ENCODE assay signal across 19 cellular contexts in the genomic region with DNA sequence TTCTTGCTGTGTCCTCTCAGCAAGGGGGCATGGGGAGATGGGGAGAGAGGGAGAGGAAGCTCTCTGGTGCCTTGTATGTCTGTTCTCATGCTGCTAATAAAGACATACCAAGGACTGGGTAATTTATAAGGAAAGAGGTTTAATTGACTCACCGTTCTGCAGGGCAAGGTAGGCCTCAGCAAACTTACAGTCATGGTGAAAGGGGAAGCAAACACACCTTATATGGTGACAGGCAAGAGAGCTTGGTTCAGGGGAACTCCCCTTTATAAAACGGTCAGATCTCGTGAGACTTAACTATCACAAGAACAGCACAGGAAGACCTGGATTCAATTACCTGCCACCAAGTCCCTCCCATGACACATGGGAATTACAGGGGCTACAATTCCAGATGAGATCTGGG.
DNase-seq lines count a peak whose midpoint lies in the region; ATAC-seq lines count a peak whose summit lies in the region.
"Had no signal": no experiment of that assay in that cellular context is flagged by ENCODE, and none has a peak within 500 bp of the region (broad histone marks: within the 10 kb centered on the region; RNA-seq: fewer than 3 reads in every experiment).

No MANE protein-coding gene starts in this region.

- intact Hi-C loops in activated naive CD4-positive, alpha-beta T cell treated with anti-CD3 and anti-CD28 coated beads for 36 hours (cut with micrococcal nuclease): no loop called here

- no peak overlapping the region for H3K4me3 Mint-ChIP-seq in activated naive CD4-positive, alpha-beta T cell treated with anti-CD3 and anti-CD28 coated beads for 36 hours
- no peak overlapping the region for H3K4me3 Mint-ChIP-seq in stimulated activated naive B cell treated with anti-CD40 and anti-IgM and Interleukin-4, amounts not matched to agents 10 μg/mL and 1 μg/mL and 100 μg/mL, for 72 hours
- H3K4me3 Mint-ChIP-seq: B cell, CD14-positive monocyte had no signal

- no peaks in the 10 kb centered on the region for H3K36me3 Mint-ChIP-seq in activated naive CD4-positive, alpha-beta T cell treated with anti-CD3 and anti-CD28 coated beads, Interleukin-2, amount 50 U/mL, for 72 hours
- no peaks in the 10 kb centered on the region for H3K36me3 Mint-ChIP-seq in activated naive CD4-positive, alpha-beta T cell treated with anti-CD3 and anti-CD28 coated beads for 36 hours (ENCODE audit: low read depth)
- H3K36me3 Mint-ChIP-seq in stimulated activated naive B cell treated with anti-CD40 and anti-IgM and Interleukin-4, amounts not matched to agents 10 μg/mL and 1 μg/mL and 100 μg/mL, for 72 hours: no peaks in the 10 kb centered on the region
- H3K36me3 Mint-ChIP-seq: CD14-positive monocyte had no signal

- CTCF ChIA-PET in activated naive CD4-positive, alpha-beta T cell treated with anti-CD3 and anti-CD28 coated beads for 36 hours (lab: Charles Lee): no interaction called here

- H3K9me3 Mint-ChIP-seq in activated naive CD4-positive, alpha-beta T cell treated with anti-CD3 and anti-CD28 coated beads, Interleukin-2, amount 50 U/mL, for 72 hours: peaks cover 0 to 7% of the 10 kb centered on the region in 2 donors
- no peaks in the 10 kb centered on the region for H3K9me3 Mint-ChIP-seq in activated naive CD4-positive, alpha-beta T cell treated with anti-CD3 and anti-CD28 coated beads for 36 hours
- H3K9me3 Mint-ChIP-seq in stimulated activated naive B cell treated with anti-CD40 and anti-IgM and Interleukin-4, amounts not matched to agents 10 μg/mL and 1 μg/mL and 100 μg/mL, for 72 hours: peaks cover 3 to 7% of the 10 kb centered on the region in 2 donors

- in situ Hi-C loops in G401 (cut with HindIII; ENCODE audit: low sequenced_read_pairs): no loop called here

- DNase-seq in activated naive CD4-positive, alpha-beta T cell treated with anti-CD3 and anti-CD28 coated beads, Interleukin-2, amount 50 U/mL, for 72 hours (ENCODE audit: low spot score in 2 of 2): no peak
- DNase-seq in activated naive CD4-positive, alpha-beta T cell treated with anti-CD3 and anti-CD28 coated beads for 36 hours: no peak
- DNase-seq in NCI-H69 (lab: John Stamatoyannopoulos, UW): peak; percentile 0
- no peak for DNase-seq in stimulated activated naive B cell treated with anti-CD40 and anti-IgM and Interleukin-4, amounts not matched to agents 10 μg/mL and 1 μg/mL and 100 μg/mL, for 72 hours
- DNase-seq in HuH-7.5 (ENCODE audit: low spot score): no peak
- no peak for DNase-seq in SHP77 treated with DMSO at 0.1 percent for 48 hours (lab: John Stamatoyannopoulos, UW)
- no peak for DNase-seq in G401 (ENCODE audit: low spot score)
- DNase-seq: GDM1, Kasumi-1, MG63, NCI-H1436, NCI-H2029, NCI-H345, NCI-H524, Peyer's patch had no signal

- H3K4me1 Mint-ChIP-seq in activated naive CD4-positive, alpha-beta T cell treated with anti-CD3 and anti-CD28 coated beads for 36 hours (ENCODE audit: low read depth): peaks cover 3% of the 10 kb centered on the region
- H3K4me1 Mint-ChIP-seq in stimulated activated naive B cell treated with anti-CD40 and anti-IgM and Interleukin-4, amounts not matched to agents 10 μg/mL and 1 μg/mL and 100 μg/mL, for 72 hours: no peaks in the 10 kb centered on the region
- H3K4me1 Mint-ChIP-seq: B cell, CD14-positive monocyte had no signal

- peak; percentile 63 to 70 for ATAC-seq in activated naive CD4-positive, alpha-beta T cell treated with anti-CD3 and anti-CD28 coated beads, Interleukin-2, amount 50 U/mL, for 72 hours
- peak; percentile 66 for ATAC-seq in GM19351 (IDR thresholded peaks at IDR 0.05; ENCODE audit: unreplicated experiment)
- ATAC-seq in stimulated activated naive B cell treated with anti-CD40 and anti-IgM and Interleukin-4, amounts not matched to agents 10 μg/mL and 1 μg/mL and 100 μg/mL, for 72 hours (replicated peaks): peak; percentile 46 to 69
- ATAC-seq: A549 had no signal

- no peaks in the 10 kb centered on the region for H3K27me3 Mint-ChIP-seq in activated naive CD4-positive, alpha-beta T cell treated with anti-CD3 and anti-CD28 coated beads for 36 hours (ENCODE audit: low read depth)
- H3K27me3 Mint-ChIP-seq in stimulated activated naive B cell treated with anti-CD40 and anti-IgM and Interleukin-4, amounts not matched to agents 10 μg/mL and 1 μg/mL and 100 μg/mL, for 72 hours: no peaks in the 10 kb centered on the region
- H3K27me3 Mint-ChIP-seq: B cell had no signal

- H3K27ac Mint-ChIP-seq in activated naive CD4-positive, alpha-beta T cell treated with anti-CD3 and anti-CD28 coated beads, Interleukin-2, amount 50 U/mL, for 72 hours: peak overlapping the region in 1 of 2 donors; percentile 19
- H3K27ac Mint-ChIP-seq in activated naive CD4-positive, alpha-beta T cell treated with anti-CD3 and anti-CD28 coated beads for 36 hours: no peak overlapping the region
- H3K27ac Mint-ChIP-seq in stimulated activated naive B cell treated with anti-CD40 and anti-IgM and Interleukin-4, amounts not matched to agents 10 μg/mL and 1 μg/mL and 100 μg/mL, for 72 hours: no peak overlapping the region
- H3K27ac Mint-ChIP-seq: B cell had no signal
